Comparison of ENCODE assay signal across 27 cellular contexts in genomic region chr4:95446204-95446603, GRCh38.
A peak's percentile ranks its signal among the peaks of the same experiment; 100 is the strongest.
DNase-seq lines count a peak whose midpoint lies in the region; ATAC-seq, FAIRE-seq and TF ChIP-seq lines count a peak whose summit lies in the region.
"Had no signal": no experiment of that assay in that cellular context is flagged by ENCODE, and none has a peak within 500 bp of the region (broad histone marks: within the 10 kb centered on the region; RNA-seq: fewer than 3 reads in every experiment).

No MANE protein-coding gene starts in this region.

- H3K9me3 Mint-ChIP-seq in activated CD8-positive, alpha-beta T cell treated with anti-CD3 and anti-CD28 coated beads, Interleukin-2, amount 10 ng/mL, durations not matched to agents 7 days and 5 days (ENCODE audit: insufficient read depth): no peaks in the 10 kb centered on the region

- intact Hi-C loops in HepG2 (cut with micrococcal nuclease; ENCODE audit: unreplicated experiment) (no loop called here), right lobe of liver (cut with DNase I) (no loop called here), K562 (cut with micrococcal nuclease) (no loop called here), dorsolateral prefrontal cortex (cut with DNase I) (no loop called here), body of pancreas (cut with DNase I) (no loop called here)

- H4K20me1 ChIP-seq in HepG2 (ENCODE audit: insufficient read depth, low read length): no peaks in the 10 kb centered on the region
- H4K20me1 ChIP-seq in K562 (replicated peaks; ENCODE audit: control insufficient read depth, insufficient read depth, low read length): no peaks in the 10 kb centered on the region
- H4K20me1 ChIP-seq: BLaER1 had no signal

- H3K4me3 ChIP-seq in HepG2 (replicated peaks in 1 of 3; ENCODE audit: insufficient read depth in 1 of 3, low read depth in 2 of 3, low read length in 3 of 3) (no peak overlapping the region), right lobe of liver (no peak overlapping the region), K562 (no peak overlapping the region), dorsolateral prefrontal cortex (peak overlapping the region in 21 of 59 donors; percentile 15 to 58 (median 45)), body of pancreas (no peak overlapping the region)
- H3K4me3 ChIP-seq: BLaER1 had no signal

- ATAC-seq in HepG2 (no peak), right lobe of liver (no peak), K562 (no peak), body of pancreas (no peak)
- ATAC-seq in activated CD8-positive, alpha-beta T cell treated with anti-CD3 and anti-CD28 coated beads, Interleukin-2, amount 10 ng/mL, durations not matched to agents 7 days and 5 days: no peak

- no peaks in the 10 kb centered on the region for H3K9me1 ChIP-seq in K562 (ENCODE audit: control insufficient read depth, insufficient read depth, low read length)

- DNase-seq in HepG2 (ENCODE audit: low spot score) (no peak), right lobe of liver (no peak), K562 (ENCODE audit: extremely low read depth in 1 of 4, low spot score in 3 of 4) (no peak), dorsolateral prefrontal cortex (no peak), G401 (ENCODE audit: low spot score) (no peak), body of pancreas (no peak)
- DNase-seq in activated CD8-positive, alpha-beta T cell treated with anti-CD3 and anti-CD28 coated beads, Interleukin-2, amount 10 ng/mL, durations not matched to agents 7 days and 5 days: no peak
- DNase-seq: 8988T; ACHN; BE2C; C1 segment of cervical spinal cord; CD4-positive, alpha-beta memory T cell; CD4-positive, CD25-positive, alpha-beta regulatory T cell; CD8-positive, alpha-beta memory T cell; COR-L47; DMS 273 treated with DMSO at 0.1 percent for 48 hours; DMS153; DMS53; DMS79; DND-41; EL; GF-D8 had no signal

- H3K36me3 Mint-ChIP-seq in activated CD8-positive, alpha-beta T cell treated with anti-CD3 and anti-CD28 coated beads, Interleukin-2, amount 10 ng/mL, durations not matched to agents 7 days and 5 days (ENCODE audit: low read depth): no peaks in the 10 kb centered on the region
- H3K36me3 Mint-ChIP-seq: CD14-positive monocyte; CD4-positive, alpha-beta memory T cell; CD4-positive, CD25-positive, alpha-beta regulatory T cell; CD8-positive, alpha-beta memory T cell had no signal

- WGBS in HepG2 (ENCODE audit: low lambda C conversion rate): 21% methylated on average over 4 of the region's 4 CpGs
- 82% methylated on average over 4 of the region's 4 CpGs for WGBS in right lobe of liver (ENCODE audit: insufficient coverage, low coverage, low lambda C conversion rate, missing lambda C conversion rate)
- 28% methylated on average over 4 of the region's 4 CpGs for WGBS in K562 (ENCODE audit: insufficient coverage, low coverage, missing lambda C conversion rate)
- WGBS in body of pancreas, 2 donors: 84 to 91% methylated on average over 4 of the region's 4 CpGs

- TF ChIP-seq CTCF in HepG2 (CRISPR knock-in tag; IDR thresholded peaks at IDR 0.05) (no peak), right lobe of liver (IDR thresholded peaks at IDR 0.05) (no peak), K562 (IDR thresholded peaks at IDR 0.05 in 2 of 3, conservative IDR thresholded peaks at IDR 0.05 in 1 of 3; ENCODE audit: insufficient read depth in 2 of 3, low read depth in 1 of 3, low read length in 3 of 3) (no peak), dorsolateral prefrontal cortex (IDR thresholded peaks at IDR 0.05 in 54 of 56, conservative IDR thresholded peaks at IDR 0.05 in 2 of 56; ENCODE audit: low read depth in 1 of 56, partially characterized antibody in 56 of 56) (no peak), body of pancreas (IDR thresholded peaks at IDR 0.05) (no peak)

- H2AFZ ChIP-seq in HepG2 (ENCODE audit: low read length): no peak overlapping the region
- peak overlapping the region; percentile 71; the same call in 1 of the 2 replicates for H2AFZ ChIP-seq in K562 (ENCODE audit: low read depth, low read length)

- no peak for FAIRE-seq in HepG2 (lab: Jason Lieb, UNC)
- FAIRE-seq in K562 (lab: Jason Lieb, UNC): no peak
- FAIRE-seq: G401.6, GM12891, GM19239 had no signal

- no TSS peak for BruUV-seq in HepG2 (replicated peaks; lab: Mats Ljungman, UMichigan)
- BruUV-seq in K562 (replicated peaks; lab: Mats Ljungman, UMichigan): no TSS peak

- TF ChIP-seq POLR2A in HepG2 (IDR thresholded peaks at IDR 0.05; ENCODE audit: insufficient read depth in 1 of 2, low read depth in 2 of 2, low read length in 2 of 2) (no peak), right lobe of liver (IDR thresholded peaks at IDR 0.05) (no peak), K562 (conservative IDR thresholded peaks at IDR 0.05) (no peak), body of pancreas (IDR thresholded peaks at IDR 0.05) (no peak)

- CTCF ChIA-PET in HepG2 (lab: Yijun Ruan, JAX; ENCODE audit: low intra/inter-chr PET ratio, low total read pairs): no interaction called here
- CTCF ChIA-PET in K562 (lab: Yijun Ruan, JAX; ENCODE audit: low intra/inter-chr PET ratio): no interaction called here
- CTCF ChIA-PET in activated CD8-positive, alpha-beta T cell treated with anti-CD3 and anti-CD28 coated beads, Interleukin-2, amount 10 ng/mL, durations not matched to agents 7 days and 5 days (lab: Charles Lee): no interaction called here

- in situ Hi-C loops in HepG2 (cut with HindIII; ENCODE audit: extremely low pct_ligation_motif_present, low pct_unique_long_range_greater_than_20kb) (no loop called here), K562 (cut with MboI) (no loop called here), G401 (cut with HindIII; ENCODE audit: low sequenced_read_pairs) (no loop called here)

- no peak overlapping the region for H3K27ac Mint-ChIP-seq in activated CD8-positive, alpha-beta T cell treated with anti-CD3 and anti-CD28 coated beads, Interleukin-2, amount 10 ng/mL, durations not matched to agents 7 days and 5 days
- H3K27ac Mint-ChIP-seq: CD14-positive monocyte; CD4-positive, alpha-beta memory T cell; CD4-positive, CD25-positive, alpha-beta regulatory T cell; CD8-positive, alpha-beta memory T cell had no signal

- H3K27ac ChIP-seq in HepG2 (ENCODE audit: extremely low read length, insufficient read depth, low read length) (no peak overlapping the region), right lobe of liver (no peak overlapping the region), K562 (ENCODE audit: extremely low read depth, low read depth, low read length) (no peak overlapping the region), dorsolateral prefrontal cortex (peak overlapping the region in 31 of 59 donors; percentile 8 to 86 (median 46)), body of pancreas (no peak overlapping the region)
- H3K27ac ChIP-seq: BLaER1 had no signal

- H3K36me3 ChIP-seq in HepG2 (replicated peaks in 1 of 2; ENCODE audit: control insufficient read depth in 1 of 2, insufficient read depth in 2 of 2, low read length in 2 of 2) (no peaks in the 10 kb centered on the region), right lobe of liver (no peaks in the 10 kb centered on the region), K562 (ENCODE audit: control insufficient read depth, insufficient read depth, low read length) (no peaks in the 10 kb centered on the region), body of pancreas (replicated peaks in 1 of 2; ENCODE audit: insufficient read depth in 1 of 2, low read depth in 2 of 2) (no peaks in the 10 kb centered on the region)
- H3K36me3 ChIP-seq: BLaER1 had no signal

- H3K27me3 Mint-ChIP-seq in activated CD8-positive, alpha-beta T cell treated with anti-CD3 and anti-CD28 coated beads, Interleukin-2, amount 10 ng/mL, durations not matched to agents 7 days and 5 days (ENCODE audit: low read depth): no peaks in the 10 kb centered on the region
- H3K27me3 Mint-ChIP-seq: CD4-positive, alpha-beta memory T cell; CD4-positive, CD25-positive, alpha-beta regulatory T cell; CD8-positive, alpha-beta memory T cell had no signal

- H3K4me3 Mint-ChIP-seq in activated CD8-positive, alpha-beta T cell treated with anti-CD3 and anti-CD28 coated beads, Interleukin-2, amount 10 ng/mL, durations not matched to agents 7 days and 5 days: no peak overlapping the region
- H3K4me3 Mint-ChIP-seq: CD14-positive monocyte; CD4-positive, alpha-beta memory T cell; CD4-positive, CD25-positive, alpha-beta regulatory T cell; CD8-positive, alpha-beta memory T cell had no signal

- H3K79me2 ChIP-seq in HepG2 (ENCODE audit: insufficient read depth, low read length) (no peaks in the 10 kb centered on the region), K562 (ENCODE audit: control insufficient read depth, insufficient read depth, low read length) (no peaks in the 10 kb centered on the region)

- no peaks in the 10 kb centered on the region for H3K9me3 ChIP-seq in HepG2 (ENCODE audit: low read length)
- no peaks in the 10 kb centered on the region for H3K9me3 ChIP-seq in right lobe of liver
- no peaks in the 10 kb centered on the region for H3K9me3 ChIP-seq in K562 (replicated peaks; ENCODE audit: control insufficient read depth, insufficient read depth, low read depth, low read length)
- H3K9me3 ChIP-seq in body of pancreas: no peaks in the 10 kb centered on the region
- H3K9me3 ChIP-seq: BE2C, BLaER1 had no signal

- TF ChIP-seq EP300 in HepG2 (IDR thresholded peaks at IDR 0.05; ENCODE audit: low read depth in 2 of 2, low read length in 2 of 2) (no peak), HepG2 (CRISPR knock-in tag; IDR thresholded peaks at IDR 0.05; ENCODE audit: borderline replicate concordance) (no peak), K562 (IDR thresholded peaks at IDR 0.05; ENCODE audit: low read length) (no peak)

- H3K4me2 ChIP-seq in HepG2 (ENCODE audit: low read depth, low read length): no peak overlapping the region
- H3K4me2 ChIP-seq in K562 (ENCODE audit: insufficient read depth, low read length): no peak overlapping the region
- H3K4me2 ChIP-seq: BLaER1 had no signal

- H3K27me3 ChIP-seq in HepG2 (ENCODE audit: control insufficient read depth in 1 of 2, insufficient read depth in 2 of 2, low read length in 2 of 2): no peaks in the 10 kb centered on the region
- no peaks in the 10 kb centered on the region for H3K27me3 ChIP-seq in right lobe of liver
- H3K27me3 ChIP-seq in K562 (ENCODE audit: control insufficient read depth in 2 of 2, insufficient read depth in 2 of 2, low read length in 2 of 2): no peaks in the 10 kb centered on the region
- no peaks in the 10 kb centered on the region for H3K27me3 ChIP-seq in dorsolateral prefrontal cortex
- H3K27me3 ChIP-seq in body of pancreas: no peaks in the 10 kb centered on the region
- H3K27me3 ChIP-seq: BE2C, BLaER1 had no signal

- POLR2A ChIA-PET in HepG2 (lab: Yijun Ruan, JAX): no interaction called here
- POLR2A ChIA-PET in K562 (lab: Yijun Ruan, JAX): no interaction called here
- POLR2A ChIA-PET in activated CD8-positive, alpha-beta T cell treated with anti-CD3 and anti-CD28 coated beads, Interleukin-2, amount 10 ng/mL, durations not matched to agents 7 days and 5 days (lab: Charles Lee): no interaction called here

- H3K4me1 ChIP-seq in HepG2 (ENCODE audit: insufficient read depth, low read length) (no peaks in the 10 kb centered on the region), right lobe of liver (no peaks in the 10 kb centered on the region), K562 (replicated peaks in 1 of 2; ENCODE audit: control insufficient read depth in 2 of 2, insufficient read depth in 2 of 2, low read length in 2 of 2) (no peaks in the 10 kb centered on the region; a peak in 2 of 5 replicates), body of pancreas (peaks cover 4% of the 10 kb centered on the region)
- H3K4me1 ChIP-seq: BLaER1 had no signal

- H3K9ac ChIP-seq in HepG2 (ENCODE audit: insufficient read depth, low read depth, low read length): no peak overlapping the region
- H3K9ac ChIP-seq in K562 (ENCODE audit: insufficient read depth in 1 of 2, low read depth in 2 of 2, low read length in 2 of 2): no peak overlapping the region
- H3K9ac ChIP-seq: BLaER1 had no signal

- no peaks in the 10 kb centered on the region for H3K4me1 Mint-ChIP-seq in activated CD8-positive, alpha-beta T cell treated with anti-CD3 and anti-CD28 coated beads, Interleukin-2, amount 10 ng/mL, durations not matched to agents 7 days and 5 days (ENCODE audit: low read depth)
- H3K4me1 Mint-ChIP-seq: CD14-positive monocyte; CD4-positive, alpha-beta memory T cell; CD4-positive, CD25-positive, alpha-beta regulatory T cell; CD8-positive, alpha-beta memory T cell had no signal

- TF ChIP-seq RAD21 in HepG2 (CRISPR knock-in tag; IDR thresholded peaks at IDR 0.05) (no peak), K562 (CRISPR knock-in tag; conservative IDR thresholded peaks at IDR 0.05 in 1 of 2, IDR thresholded peaks at IDR 0.05 in 1 of 2) (no peak)

Comparison
In these comparisons a context has a peak if more than half of its experiments do, and no peak if none do; other contexts are left out.
1. H3K27ac ChIP-seq: peak in dorsolateral prefrontal cortex (31 of 59); none in HepG2 (single experiment), right lobe of liver (0 of 3), K562 (single experiment) and body of pancreas (0 of 4).
2. Of the 241 proteins assayed by ChIP-seq in both HepG2 and K562: peak only in HepG2: none; only in K562: CEBPG; in both: CEBPB; in neither: 239.